ENCODE assay signal across 8 cellular contexts in the genomic region with DNA sequence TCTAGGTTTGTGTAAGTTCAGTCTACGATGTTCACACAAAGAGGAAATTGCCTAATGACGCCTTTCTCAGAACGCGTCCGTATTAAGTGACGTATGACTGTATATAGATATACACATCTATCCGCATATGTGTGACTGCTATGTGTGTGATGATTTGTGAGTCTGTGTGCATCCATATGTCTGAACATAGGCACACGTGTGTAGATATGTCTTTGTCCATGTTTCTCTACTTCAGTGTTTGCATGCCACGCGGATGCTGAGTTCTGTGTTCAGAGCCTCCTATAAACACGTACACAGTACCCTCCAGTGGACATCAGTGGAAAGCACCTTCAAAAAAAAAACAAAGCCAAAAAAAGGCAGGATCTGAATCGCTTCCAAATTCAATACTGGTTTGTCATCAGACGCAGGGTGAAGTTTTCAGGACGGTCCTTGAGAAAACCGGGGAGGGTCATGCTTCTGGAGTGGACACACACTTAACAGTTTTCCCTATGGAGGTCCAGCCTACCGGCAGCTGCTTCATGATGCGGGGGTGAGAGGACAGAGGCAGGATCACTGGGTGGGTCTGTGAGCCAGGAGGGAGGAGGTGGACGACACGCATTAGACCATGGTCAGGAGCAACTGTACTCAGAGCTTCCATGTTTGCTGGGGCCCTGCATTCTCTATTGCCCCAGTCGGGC. TPM values are rescaled to one million over a fixed set of nuclear protein-coding genes. Genes with fewer than 3 reads are reported as not detected.
A peak's percentile ranks its signal among the peaks of the same experiment; 100 is the strongest.
DNase-seq lines count a peak whose midpoint lies in the region; ATAC-seq and TF ChIP-seq lines count a peak whose summit lies in the region.

No MANE protein-coding gene starts in this region.

- TF ChIP-seq CTCF in GM12865 (IDR thresholded peaks at IDR 0.05; ENCODE audit: insufficient read depth, low read depth, low read length, missing control alignments) (peak; percentile 61), glutamatergic neuron (IDR thresholded peaks at IDR 0.05; ENCODE audit: partially characterized antibody, unreplicated experiment) (peak; percentile 53), progenitor cell of endocrine pancreas (IDR thresholded peaks at IDR 0.05; ENCODE audit: unreplicated experiment) (peak; percentile 71), WTC11 (IDR thresholded peaks at IDR 0.05) (no peak; the same call in 1 of the 2 replicates)

- H3K9me3 Mint-ChIP-seq in activated T-helper 2 cell treated with anti-CD3 and anti-CD28 coated beads, Interferon-gamma antibody, Interleukin-2, Interleukin-4, amounts not matched to agents 10 μg/mL and 5 μg/mL and 100 μg/mL, durations not matched to agents 14 hours and 24 hours and 36 hours, result no peaks in the 10 kb centered on the region
- H3K9me3 Mint-ChIP-seq in glutamatergic neuron (ENCODE audit: unreplicated experiment) (peaks cover 6% of the 10 kb centered on the region), progenitor cell of endocrine pancreas (ENCODE audit: low read depth) (no peaks in the 10 kb centered on the region), WTC11 (no peaks in the 10 kb centered on the region)

- POLR2A ChIA-PET in WTC11 (lab: Charles Lee), result no interaction called here

- H3K4me3 ChIP-seq in GM12865 (ENCODE audit: low read depth, low read length), result no peak overlapping the region

- intact Hi-C loops in activated T-helper 2 cell treated with anti-CD3 and anti-CD28 coated beads, Interferon-gamma antibody, Interleukin-2, Interleukin-4, amounts not matched to agents 10 μg/mL and 5 μg/mL and 100 μg/mL, durations not matched to agents 14 hours and 24 hours and 36 hours (cut with micrococcal nuclease), result loop anchor here (10.0 kb wide), 2 partner anchors 278 to 618 kb away; no protein-coding TSS in a partner anchor

- H3K4me3 Mint-ChIP-seq in activated T-helper 2 cell treated with anti-CD3 and anti-CD28 coated beads, Interferon-gamma antibody, Interleukin-2, Interleukin-4, amounts not matched to agents 10 μg/mL and 5 μg/mL and 100 μg/mL, durations not matched to agents 14 hours and 24 hours and 36 hours (ENCODE audit: low read depth), result peak overlapping the region; percentile 46
- H3K4me3 Mint-ChIP-seq in glutamatergic neuron (ENCODE audit: unreplicated experiment) (no peak overlapping the region), progenitor cell of endocrine pancreas (ENCODE audit: low read depth) (no peak overlapping the region), WTC11 (no peak overlapping the region)

- ATAC-seq in HG03354 (IDR thresholded peaks at IDR 0.05; ENCODE audit: poor library complexity, severe bottlenecking, unreplicated experiment) (peak; percentile 87), WTC11 (no peak)

- H3K27me3 Mint-ChIP-seq in activated T-helper 2 cell treated with anti-CD3 and anti-CD28 coated beads, Interferon-gamma antibody, Interleukin-2, Interleukin-4, amounts not matched to agents 10 μg/mL and 5 μg/mL and 100 μg/mL, durations not matched to agents 14 hours and 24 hours and 36 hours (ENCODE audit: low read depth), result no peaks in the 10 kb centered on the region
- H3K27me3 Mint-ChIP-seq in glutamatergic neuron (ENCODE audit: unreplicated experiment), result peaks cover 4% of the 10 kb centered on the region
- peaks cover 6% of the 10 kb centered on the region for H3K27me3 Mint-ChIP-seq in progenitor cell of endocrine pancreas
- H3K27me3 Mint-ChIP-seq in WTC11 (ENCODE audit: low read depth), result no peaks in the 10 kb centered on the region; the same call in 1 of the 2 replicates

- H3K4me1 Mint-ChIP-seq in activated T-helper 2 cell treated with anti-CD3 and anti-CD28 coated beads, Interferon-gamma antibody, Interleukin-2, Interleukin-4, amounts not matched to agents 10 μg/mL and 5 μg/mL and 100 μg/mL, durations not matched to agents 14 hours and 24 hours and 36 hours (ENCODE audit: low read depth), result peaks cover 4% of the 10 kb centered on the region
- H3K4me1 Mint-ChIP-seq in glutamatergic neuron (ENCODE audit: low read depth, unreplicated experiment), result peaks cover 21% of the 10 kb centered on the region
- peaks cover 11% of the 10 kb centered on the region for H3K4me1 Mint-ChIP-seq in progenitor cell of endocrine pancreas (ENCODE audit: low read depth)
- H3K4me1 Mint-ChIP-seq in WTC11, result no peaks in the 10 kb centered on the region

- in situ Hi-C loops in ACHN (cut with HindIII; ENCODE audit: low pct_ligation_motif_present, low pct_unique_long_range_greater_than_20kb, low sequenced_read_pairs), result no loop called here

- CTCF ChIA-PET in WTC11 (lab: Charles Lee), result interaction anchor here (2.0 kb wide), 1 partner anchor 449 kb away, joined by 9 read pairs; no protein-coding TSS in a partner anchor

- H3K27ac Mint-ChIP-seq in activated T-helper 2 cell treated with anti-CD3 and anti-CD28 coated beads, Interferon-gamma antibody, Interleukin-2, Interleukin-4, amounts not matched to agents 10 μg/mL and 5 μg/mL and 100 μg/mL, durations not matched to agents 14 hours and 24 hours and 36 hours, result no peak overlapping the region
- H3K27ac Mint-ChIP-seq in glutamatergic neuron (ENCODE audit: unreplicated experiment) (peak overlapping the region; percentile 75), progenitor cell of endocrine pancreas (no peak overlapping the region), WTC11 (no peak overlapping the region)

- no peaks in the 10 kb centered on the region for H3K36me3 Mint-ChIP-seq in activated T-helper 2 cell treated with anti-CD3 and anti-CD28 coated beads, Interferon-gamma antibody, Interleukin-2, Interleukin-4, amounts not matched to agents 10 μg/mL and 5 μg/mL and 100 μg/mL, durations not matched to agents 14 hours and 24 hours and 36 hours (ENCODE audit: low read depth)
- H3K36me3 Mint-ChIP-seq in glutamatergic neuron (ENCODE audit: unreplicated experiment) (no peaks in the 10 kb centered on the region), progenitor cell of endocrine pancreas (ENCODE audit: insufficient read depth) (no peaks in the 10 kb centered on the region), WTC11 (no peaks in the 10 kb centered on the region)

- DNase-seq in ACHN, result peak; percentile 58
- DNase-seq in GM12865 (ENCODE audit: low read depth), result peak; percentile 73
- DNase-seq in NCI-H510A (lab: John Stamatoyannopoulos, UW), result peak; percentile 55
- DNase-seq in activated T-helper 2 cell treated with anti-CD3 and anti-CD28 coated beads, Interferon-gamma antibody, Interleukin-2, Interleukin-4, amounts not matched to agents 10 μg/mL and 5 μg/mL and 100 μg/mL, durations not matched to agents 14 hours and 24 hours and 36 hours (ENCODE audit: low spot score), result no peak
- DNase-seq in glutamatergic neuron, result peak; percentile 41
- no peak for DNase-seq in progenitor cell of endocrine pancreas (ENCODE audit: low spot score, unreplicated experiment)
- no peak for DNase-seq in WTC11 (ENCODE audit: low spot score)

TF ChIP-seq in WTC11, 78 proteins besides CTCF, POLR2A, EP300 and RAD21:
- TF ChIP-seq GTF2I (CRISPR knock-in tag; conservative IDR thresholded peaks at IDR 0.05), result no peak
- TF ChIP-seq ZNF317 (CRISPR knock-in tag; IDR thresholded peaks at IDR 0.05; ENCODE audit: borderline replicate concordance, low read depth), result no peak
- TF ChIP-seq ZNF232 (CRISPR knock-in tag; IDR thresholded peaks at IDR 0.05), result no peak
- TF ChIP-seq, protein P1, sequence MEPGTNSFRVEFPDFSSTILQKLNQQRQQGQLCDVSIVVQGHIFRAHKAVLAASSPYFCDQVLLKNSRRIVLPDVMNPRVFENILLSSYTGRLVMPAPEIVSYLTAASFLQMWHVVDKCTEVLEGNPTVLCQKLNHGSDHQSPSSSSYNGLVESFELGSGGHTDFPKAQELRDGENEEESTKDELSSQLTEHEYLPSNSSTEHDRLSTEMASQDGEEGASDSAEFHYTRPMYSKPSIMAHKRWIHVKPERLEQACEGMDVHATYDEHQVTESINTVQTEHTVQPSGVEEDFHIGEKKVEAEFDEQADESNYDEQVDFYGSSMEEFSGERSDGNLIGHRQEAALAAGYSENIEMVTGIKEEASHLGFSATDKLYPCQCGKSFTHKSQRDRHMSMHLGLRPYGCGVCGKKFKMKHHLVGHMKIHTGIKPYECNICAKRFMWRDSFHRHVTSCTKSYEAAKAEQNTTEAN (CRISPR knock-in tag; IDR thresholded peaks at IDR 0.05), result no peak
- TF ChIP-seq, protein P2, sequence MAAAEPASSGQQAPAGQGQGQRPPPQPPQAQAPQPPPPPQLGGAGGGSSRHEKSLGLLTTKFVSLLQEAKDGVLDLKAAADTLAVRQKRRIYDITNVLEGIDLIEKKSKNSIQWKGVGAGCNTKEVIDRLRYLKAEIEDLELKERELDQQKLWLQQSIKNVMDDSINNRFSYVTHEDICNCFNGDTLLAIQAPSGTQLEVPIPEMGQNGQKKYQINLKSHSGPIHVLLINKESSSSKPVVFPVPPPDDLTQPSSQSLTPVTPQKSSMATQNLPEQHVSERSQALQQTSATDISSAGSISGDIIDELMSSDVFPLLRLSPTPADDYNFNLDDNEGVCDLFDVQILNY (CRISPR knock-in tag; IDR thresholded peaks at IDR 0.05), result no peak

RNA-seq across cellular contexts. Expression of gene ALDH1B1, which starts 29.5 kb away (rescaled TPM):
- 37.7 and 39.3 TPM in 2 replicates for total RNA-seq in activated T-helper 2 cell treated with anti-CD3 and anti-CD28 coated beads, Interferon-gamma antibody, Interleukin-2, Interleukin-4, amounts not matched to agents 10 μg/mL and 5 μg/mL and 100 μg/mL, durations not matched to agents 14 hours and 24 hours and 36 hours
- total RNA-seq in glutamatergic neuron (ENCODE audit: unreplicated experiment) (15.3 TPM), progenitor cell of endocrine pancreas (31.9 and 32.1 TPM in 2 replicates), WTC11 (2021) (55.5 to 64.6 TPM (median 61.4 TPM) in 3 replicates)

Comparison
In these comparisons a context has a peak if more than half of its experiments do, and no peak if none do; other contexts are left out.
1. DNase-seq: peak in ACHN (single experiment), GM12865 (single experiment), NCI-H510A (single experiment) and glutamatergic neuron (single experiment); none in activated T-helper 2 cell treated with anti-CD3 and anti-CD28 coated beads, Interferon-gamma antibody, Interleukin-2, Interleukin-4, amounts not matched to agents 10 μg/mL and 5 μg/mL and 100 μg/mL, durations not matched to agents 14 hours and 24 hours and 36 hours (single experiment), progenitor cell of endocrine pancreas (single experiment) and WTC11 (single experiment).